ENCODE assay signal across 14 cellular contexts in genomic region chr2:217929294-217929671, GRCh38.
A peak's percentile ranks its signal among the peaks of the same experiment; 100 is the strongest.
DNase-seq lines count a peak whose midpoint lies in the region; ATAC-seq, FAIRE-seq and TF ChIP-seq lines count a peak whose summit lies in the region.
"Had no signal": no experiment of that assay in that cellular context is flagged by ENCODE, and none has a peak within 500 bp of the region (broad histone marks: within the 10 kb centered on the region; RNA-seq: fewer than 3 reads in every experiment).

No MANE protein-coding gene starts in this region.

- H3K9me3 ChIP-seq in HepG2 (ENCODE audit: low read length) (no peaks in the 10 kb centered on the region), skeletal muscle satellite cell (replicated peaks; ENCODE audit: low read length) (no peaks in the 10 kb centered on the region), aorta (ENCODE audit: control insufficient read depth, low read length) (no peaks in the 10 kb centered on the region)
- H3K9me3 ChIP-seq: SJSA1 had no signal

- no peak for TF ChIP-seq RAD21 in HepG2 (CRISPR knock-in tag; IDR thresholded peaks at IDR 0.05)

- in situ Hi-C loops in HepG2 (cut with HindIII; ENCODE audit: extremely low pct_ligation_motif_present, low pct_unique_long_range_greater_than_20kb), result no loop called here

- H3K4me2 ChIP-seq in HepG2 (ENCODE audit: low read depth, low read length) (peak overlapping the region; percentile 19; the same call in 1 of the 2 replicates), skeletal muscle satellite cell (ENCODE audit: low read length) (no peak overlapping the region)
- H3K4me2 ChIP-seq: hepatocyte had no signal

- H3K79me2 ChIP-seq in HepG2 (ENCODE audit: insufficient read depth, low read length), result no peaks in the 10 kb centered on the region

- ATAC-seq in Right ventricle myocardium inferior (no peak), left ventricle myocardium superior (no peak), HepG2 (peak; percentile 10), aorta (ENCODE audit: low FRiP score) (peak; percentile 0), GM18498 (IDR thresholded peaks at IDR 0.05; ENCODE audit: unreplicated experiment) (no peak), WTC11 (no peak)

- no peak overlapping the region for H3K27ac Mint-ChIP-seq in WTC11

- no peaks in the 10 kb centered on the region for H3K36me3 Mint-ChIP-seq in WTC11

- H3K36me3 ChIP-seq in HepG2 (replicated peaks in 1 of 2; ENCODE audit: control insufficient read depth in 1 of 2, insufficient read depth in 2 of 2, low read length in 2 of 2) (no peaks in the 10 kb centered on the region; a peak in 2 of 5 replicates), skeletal muscle satellite cell (ENCODE audit: insufficient read depth, low read length) (peaks cover 7% of the 10 kb centered on the region), aorta (ENCODE audit: control insufficient read depth in 1 of 2, insufficient read depth in 2 of 2, low read length in 1 of 2) (no peaks in the 10 kb centered on the region)
- H3K36me3 ChIP-seq: SJSA1 had no signal

- 56% methylated on average over 7 of the region's 7 CpGs for WGBS in HepG2 (ENCODE audit: low lambda C conversion rate)
- 28 to 34% methylated on average over 5 to 7 of the region's 7 CpGs for WGBS in aorta, 2 donors

- DNase-seq in Right ventricle myocardium inferior (ENCODE audit: missing footprints) (peak; percentile 66), left ventricle myocardium superior (no peak), HepG2 (ENCODE audit: low spot score) (no peak), aorta (no peak), midbrain (lab: John Stamatoyannopoulos, UW) (no peak), WTC11 (ENCODE audit: low spot score) (no peak)
- DNase-seq: activated gamma-delta T cell; caudate nucleus; stimulated activated CD4-positive, alpha-beta T cell treated with anti-CD3 and anti-CD28 coated beads, Interleukin-2, amount 100 ng/mL, for 24 hours had no signal

- H3K27ac ChIP-seq in HepG2 (ENCODE audit: extremely low read length, insufficient read depth, low read length) (no peak overlapping the region), aorta (ENCODE audit: low read depth in 1 of 2, low read length in 2 of 2) (peak overlapping the region; percentile 98)
- H3K27ac ChIP-seq: SJSA1 had no signal

- POLR2A ChIA-PET in HepG2 (lab: Yijun Ruan, JAX), result no interaction called here
- POLR2A ChIA-PET in WTC11 (lab: Charles Lee), result no interaction called here

- H4K20me1 ChIP-seq in HepG2 (ENCODE audit: insufficient read depth, low read length), result peaks cover 40% of the 10 kb centered on the region; the same call in 1 of the 2 replicates

- H3K27me3 ChIP-seq in HepG2 (ENCODE audit: control insufficient read depth in 1 of 2, insufficient read depth in 2 of 2, low read length in 2 of 2) (no peaks in the 10 kb centered on the region), skeletal muscle satellite cell (ENCODE audit: control insufficient read depth, insufficient read depth, low read length) (no peaks in the 10 kb centered on the region), aorta (ENCODE audit: control insufficient read depth in 1 of 2, insufficient read depth in 2 of 2, low read length in 1 of 2) (no peaks in the 10 kb centered on the region)
- H3K27me3 ChIP-seq: hepatocyte, SJSA1 had no signal

- TF ChIP-seq EP300 in HepG2 (IDR thresholded peaks at IDR 0.05; ENCODE audit: low read depth in 2 of 2, low read length in 2 of 2) (no peak), HepG2 (CRISPR knock-in tag; IDR thresholded peaks at IDR 0.05; ENCODE audit: borderline replicate concordance) (no peak)

- H3K9ac ChIP-seq in HepG2 (ENCODE audit: insufficient read depth, low read depth, low read length), result no peak overlapping the region
- H3K9ac ChIP-seq in skeletal muscle satellite cell (ENCODE audit: low read depth, low read length), result peak overlapping the region; percentile 54

- no peak for FAIRE-seq in HepG2 (lab: Jason Lieb, UNC)
- FAIRE-seq: H54 had no signal

- H3K4me3 Mint-ChIP-seq in WTC11, result no peak overlapping the region

- H3K4me3 ChIP-seq in HepG2 (replicated peaks in 1 of 3; ENCODE audit: insufficient read depth in 1 of 3, low read depth in 2 of 3, low read length in 3 of 3) (no peak overlapping the region), skeletal muscle satellite cell (ENCODE audit: low read length) (no peak overlapping the region), aorta (ENCODE audit: low read length in 2 of 2) (no peak overlapping the region)
- H3K4me3 ChIP-seq: hepatocyte, SJSA1 had no signal

- no peaks in the 10 kb centered on the region for H3K9me3 Mint-ChIP-seq in WTC11

- peaks cover 27% of the 10 kb centered on the region for H3K4me1 Mint-ChIP-seq in WTC11

- intact Hi-C loops in Right ventricle myocardium inferior (cut with DNase I), result no loop called here
- intact Hi-C loops in left ventricle myocardium superior (cut with micrococcal nuclease), result no loop called here
- intact Hi-C loops in HepG2 (cut with micrococcal nuclease; ENCODE audit: unreplicated experiment), result no loop called here
- intact Hi-C loops in aorta (cut with DNase I), result no loop called here

- H3K27me3 Mint-ChIP-seq in WTC11 (ENCODE audit: low read depth), result no peaks in the 10 kb centered on the region

- no peak for TF ChIP-seq POLR2A in HepG2 (IDR thresholded peaks at IDR 0.05; ENCODE audit: insufficient read depth in 1 of 2, low read depth in 2 of 2, low read length in 2 of 2)

- H3K4me1 ChIP-seq in HepG2 (ENCODE audit: insufficient read depth, low read length) (peaks cover 51% of the 10 kb centered on the region), skeletal muscle satellite cell (ENCODE audit: control insufficient read depth, insufficient read depth, low read length) (peaks cover 64% of the 10 kb centered on the region), aorta (ENCODE audit: control insufficient read depth in 1 of 2, insufficient read depth in 2 of 2, low read length in 2 of 2) (peaks cover 3 to 9% of the 10 kb centered on the region in 2 donors)

- BruUV-seq in HepG2 (replicated peaks; lab: Mats Ljungman, UMichigan), result no TSS peak

- TF ChIP-seq CTCF in HepG2 (CRISPR knock-in tag; IDR thresholded peaks at IDR 0.05), result no peak
- no peak for TF ChIP-seq CTCF in WTC11 (IDR thresholded peaks at IDR 0.05)

- H2AFZ ChIP-seq in HepG2 (ENCODE audit: low read length), result no peak overlapping the region
- H2AFZ ChIP-seq: hepatocyte had no signal

- CTCF ChIA-PET in HepG2 (lab: Yijun Ruan, JAX; ENCODE audit: low intra/inter-chr PET ratio, low total read pairs) (no interaction called here), WTC11 (lab: Charles Lee) (interaction anchor here (0.8 to 2.4 kb wide), 3 partner anchors 9 to 140 kb away, joined by 3 to 17 read pairs (median 4); no protein-coding TSS in a partner anchor)

TF ChIP-seq in HepG2, 621 proteins besides CTCF, POLR2A, EP300 and RAD21 (continues in another document):
- TF ChIP-seq, protein P1, sequence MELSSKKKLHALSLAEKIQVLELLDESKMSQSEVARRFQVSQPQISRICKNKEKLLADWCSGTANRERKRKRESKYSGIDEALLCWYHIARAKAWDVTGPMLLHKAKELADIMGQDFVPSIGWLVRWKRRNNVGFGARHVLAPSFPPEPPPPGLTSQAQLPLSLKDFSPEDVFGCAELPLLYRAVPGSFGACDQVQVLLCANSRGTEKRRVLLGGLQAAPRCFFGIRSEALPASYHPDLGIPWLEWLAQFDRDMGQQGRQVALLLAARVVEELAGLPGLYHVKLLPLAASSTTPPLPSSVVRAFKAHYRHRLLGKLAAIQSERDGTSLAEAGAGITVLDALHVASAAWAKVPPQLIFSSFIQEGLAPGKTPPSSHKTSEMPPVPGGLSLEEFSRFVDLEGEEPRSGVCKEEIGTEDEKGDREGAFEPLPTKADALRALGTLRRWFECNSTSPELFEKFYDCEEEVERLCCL (CRISPR knock-in tag; IDR thresholded peaks at IDR 0.05; ENCODE audit: borderline replicate concordance), result no peak

TF ChIP-seq in WTC11, 78 proteins besides CTCF, POLR2A, EP300 and RAD21 (continues in another document):
- TF ChIP-seq ZNF138 (CRISPR knock-in tag; conservative IDR thresholded peaks at IDR 0.05), result no peak
- TF ChIP-seq, protein P2, sequence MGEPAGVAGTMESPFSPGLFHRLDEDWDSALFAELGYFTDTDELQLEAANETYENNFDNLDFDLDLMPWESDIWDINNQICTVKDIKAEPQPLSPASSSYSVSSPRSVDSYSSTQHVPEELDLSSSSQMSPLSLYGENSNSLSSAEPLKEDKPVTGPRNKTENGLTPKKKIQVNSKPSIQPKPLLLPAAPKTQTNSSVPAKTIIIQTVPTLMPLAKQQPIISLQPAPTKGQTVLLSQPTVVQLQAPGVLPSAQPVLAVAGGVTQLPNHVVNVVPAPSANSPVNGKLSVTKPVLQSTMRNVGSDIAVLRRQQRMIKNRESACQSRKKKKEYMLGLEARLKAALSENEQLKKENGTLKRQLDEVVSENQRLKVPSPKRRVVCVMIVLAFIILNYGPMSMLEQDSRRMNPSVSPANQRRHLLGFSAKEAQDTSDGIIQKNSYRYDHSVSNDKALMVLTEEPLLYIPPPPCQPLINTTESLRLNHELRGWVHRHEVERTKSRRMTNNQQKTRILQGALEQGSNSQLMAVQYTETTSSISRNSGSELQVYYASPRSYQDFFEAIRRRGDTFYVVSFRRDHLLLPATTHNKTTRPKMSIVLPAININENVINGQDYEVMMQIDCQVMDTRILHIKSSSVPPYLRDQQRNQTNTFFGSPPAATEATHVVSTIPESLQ (CRISPR knock-in tag; IDR thresholded peaks at IDR 0.05), result no peak
- TF ChIP-seq NR1H2 (CRISPR knock-in tag; IDR thresholded peaks at IDR 0.05), result no peak
- no peak for TF ChIP-seq ZNF232 (CRISPR knock-in tag; IDR thresholded peaks at IDR 0.05)
- TF ChIP-seq SOX15 (CRISPR knock-in tag; IDR thresholded peaks at IDR 0.05), result no peak
- TF ChIP-seq, protein P3, sequence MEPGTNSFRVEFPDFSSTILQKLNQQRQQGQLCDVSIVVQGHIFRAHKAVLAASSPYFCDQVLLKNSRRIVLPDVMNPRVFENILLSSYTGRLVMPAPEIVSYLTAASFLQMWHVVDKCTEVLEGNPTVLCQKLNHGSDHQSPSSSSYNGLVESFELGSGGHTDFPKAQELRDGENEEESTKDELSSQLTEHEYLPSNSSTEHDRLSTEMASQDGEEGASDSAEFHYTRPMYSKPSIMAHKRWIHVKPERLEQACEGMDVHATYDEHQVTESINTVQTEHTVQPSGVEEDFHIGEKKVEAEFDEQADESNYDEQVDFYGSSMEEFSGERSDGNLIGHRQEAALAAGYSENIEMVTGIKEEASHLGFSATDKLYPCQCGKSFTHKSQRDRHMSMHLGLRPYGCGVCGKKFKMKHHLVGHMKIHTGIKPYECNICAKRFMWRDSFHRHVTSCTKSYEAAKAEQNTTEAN (CRISPR knock-in tag; IDR thresholded peaks at IDR 0.05), result no peak
- no peak for TF ChIP-seq SMAD4 (CRISPR knock-in tag; IDR thresholded peaks at IDR 0.05)

Comparison
In these comparisons a context has a peak if more than half of its experiments do, and no peak if none do; other contexts are left out.
1. ATAC-seq: peak in HepG2 (single experiment) and aorta (single experiment); none in Right ventricle myocardium inferior (single experiment), left ventricle myocardium superior (single experiment), GM18498 (single experiment) and WTC11 (single experiment).